In the genomic region with DNA sequence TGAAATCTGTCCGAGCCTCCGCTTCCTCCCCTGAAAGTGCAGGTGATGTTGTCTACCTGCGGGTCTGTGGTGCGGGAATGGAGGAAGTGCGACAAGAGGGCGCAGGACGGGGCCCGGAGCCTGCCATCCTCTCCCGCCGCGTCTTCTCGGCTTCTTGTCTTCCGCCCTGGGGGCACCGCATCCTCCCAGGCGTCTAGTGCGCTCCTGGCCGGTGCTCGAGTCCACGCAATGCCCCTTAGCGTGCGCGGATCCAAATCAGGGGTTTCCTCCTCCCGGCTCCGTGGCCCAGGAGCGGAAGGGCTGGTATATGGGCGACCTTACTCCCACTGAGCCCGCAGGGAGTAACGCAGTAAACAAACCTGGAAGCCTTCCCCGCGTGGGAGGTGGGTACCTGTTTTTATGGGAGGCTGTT, we compare ENCODE assay signal across 8 cellular contexts. TPM values are rescaled to one million over a fixed set of nuclear protein-coding genes. Genes with fewer than 3 reads are reported as not detected.
A peak's percentile ranks its signal among the peaks of the same experiment; 100 is the strongest.
DNase-seq lines count a peak whose midpoint lies in the region; ATAC-seq, FAIRE-seq and TF ChIP-seq lines count a peak whose summit lies in the region.

No MANE protein-coding gene starts in this region.

- H3K27ac ChIP-seq in SJCRH30 (no peak overlapping the region), GM12878 (ENCODE audit: control insufficient read depth, insufficient read depth) (peak overlapping the region; percentile 96)

- CTCF ChIA-PET in GM12878 (lab: Yijun Ruan, JAX): interaction anchor here (0.5 kb wide), 1 partner anchor 55 kb away, joined by 3 read pairs; no protein-coding TSS in a partner anchor

- H3K9ac ChIP-seq in GM12878 (ENCODE audit: control insufficient read depth, insufficient read depth, low read length): peak overlapping the region; percentile 94

- RAD21 ChIA-PET in GM12878 (lab: Charles Lee; ENCODE audit: unreplicated experiment): interaction anchor here (1.0 to 1.1 kb wide), 3 partner anchors 41 to 48 kb away, joined by 3 to 6 read pairs (median 4); no protein-coding TSS in a partner anchor

- H3K27me3 ChIP-seq in SJCRH30 (no peaks in the 10 kb centered on the region), GM12878 (replicated peaks in 1 of 2; ENCODE audit: control insufficient read depth in 2 of 2, insufficient read depth in 2 of 2, low read length in 1 of 2) (no peaks in the 10 kb centered on the region), kidney epithelial cell (ENCODE audit: control insufficient read depth, insufficient read depth, low read length) (no peaks in the 10 kb centered on the region)

- FAIRE-seq in GM12878 (lab: Jason Lieb, UNC): no peak

- TF ChIP-seq RAD21 in GM12878 (IDR thresholded peaks at IDR 0.05; ENCODE audit: insufficient read depth, low read depth, low read length): no peak

- peak; percentile 6 for ATAC-seq in HG02798 (IDR thresholded peaks at IDR 0.05; ENCODE audit: poor library complexity, unreplicated experiment)
- peak; percentile 39 for ATAC-seq in GM12878
- no peak for ATAC-seq in HG03097 (IDR thresholded peaks at IDR 0.05; ENCODE audit: low FRiP score, unreplicated experiment)

- no TSS peak for BruUV-seq in GM12878 (replicated peaks; lab: Mats Ljungman, UMichigan)

- SMC1A ChIA-PET in GM12878 (lab: Charles Lee; ENCODE audit: uncharacterized antibody, unreplicated experiment): interaction anchor here (0.9 to 3.6 kb wide), 2 partner anchors 19 to 42 kb away, joined by 3 to 29 read pairs; no protein-coding TSS in a partner anchor

- POLR2A ChIA-PET in GM12878 (lab: Charles Lee): interaction anchor here (0.5 to 8.9 kb wide), 2 partner anchors 41 to 414 kb away, joined by 6 to 82 read pairs; no protein-coding TSS in a partner anchor

- no peak for TF ChIP-seq EP300 in GM12878 (IDR thresholded peaks at IDR 0.05; ENCODE audit: borderline replicate concordance in 1 of 2, control insufficient read depth in 1 of 2, low read depth in 2 of 2, low read length in 2 of 2)

- TF ChIP-seq POLR2A in GM12878 (IDR thresholded peaks at IDR 0.05; ENCODE audit: low read depth, low read length): no peak

- DNase-seq in GM03348 (ENCODE audit: low spot score): peak; percentile 49
- DNase-seq in SJCRH30: peak; percentile 22 to 37
- DNase-seq in GM12878 (ENCODE audit: low read depth, low spot score): no peak
- no peak for DNase-seq in kidney epithelial cell (ENCODE audit: low read depth)
- DNase-seq in stimulated activated CD4-positive, alpha-beta T cell treated with anti-CD3 and anti-CD28 coated beads, Interleukin-4, amount 100 ng/mL, for 4 hours: peak; percentile 26 to 39
- no peak for DNase-seq in HK-2 (ENCODE audit: unreplicated experiment)

- no peaks in the 10 kb centered on the region for H4K20me1 ChIP-seq in GM12878 (ENCODE audit: control insufficient read depth, insufficient read depth)

- H3K79me2 ChIP-seq in GM12878 (ENCODE audit: control insufficient read depth, insufficient read depth, low read length): peaks cover 34% of the 10 kb centered on the region

- TF ChIP-seq CTCF in GM12878 (IDR thresholded peaks at IDR 0.05 in 2 of 3, conservative IDR thresholded peaks at IDR 0.05 in 1 of 3; ENCODE audit: control insufficient read depth in 2 of 3, extremely low read depth in 1 of 3, insufficient read depth in 1 of 3, low read depth in 3 of 3, low read length in 3 of 3) (no peak), kidney epithelial cell (IDR thresholded peaks at IDR 0.05; ENCODE audit: insufficient read depth, low read length, poor library complexity, severe bottlenecking) (no peak)

- peak overlapping the region; percentile 92 for H3K4me2 ChIP-seq in GM12878 (ENCODE audit: control insufficient read depth, insufficient read depth)

- H3K9me3 ChIP-seq in SJCRH30 (replicated peaks): no peaks in the 10 kb centered on the region
- no peaks in the 10 kb centered on the region; the same call in 2 of the 3 replicates for H3K9me3 ChIP-seq in GM12878 (replicated peaks; ENCODE audit: control insufficient read depth, insufficient read depth, low read length)

- H3K36me3 ChIP-seq in SJCRH30 (no peaks in the 10 kb centered on the region), GM12878 (ENCODE audit: control insufficient read depth in 2 of 2, insufficient read depth in 2 of 2, low read length in 1 of 2) (0 out of 4 replicates have a peak, but pooled peaks cover 0 to 2% of the 10 kb centered on the region in 2 experiments), kidney epithelial cell (ENCODE audit: control insufficient read depth, insufficient read depth, low read length) (no peaks in the 10 kb centered on the region)

- 1% methylated on average over 30 of the region's 30 CpGs for WGBS in GM12878 (ENCODE audit: insufficient coverage, insufficient replicate concordance, low lambda C conversion rate, missing lambda C conversion rate)

- in situ Hi-C loops in GM12878 (cut with MboI): no loop called here

- peak overlapping the region; percentile 87 for H2AFZ ChIP-seq in GM12878 (ENCODE audit: control insufficient read depth, low read depth, low read length)

- intact Hi-C loops in GM12878 (cut with micrococcal nuclease; ENCODE audit: unreplicated experiment): loop anchor here (2.0 to 5.0 kb wide), 3 partner anchors 41 to 136 kb away; no protein-coding TSS in a partner anchor

- H3K4me1 ChIP-seq in SJCRH30: peaks cover 11% of the 10 kb centered on the region
- H3K4me1 ChIP-seq in GM12878 (ENCODE audit: control insufficient read depth, insufficient read depth, low read length): peaks cover 28% of the 10 kb centered on the region

- H3K4me3 ChIP-seq in SJCRH30 (peak overlapping the region; percentile 71), GM12878 (peak overlapping the region; percentile 96), kidney epithelial cell (ENCODE audit: low read depth, low read length) (peak overlapping the region; percentile 74)

TF ChIP-seq in GM12878, 131 proteins besides CTCF, POLR2A, EP300 and RAD21:
- TF ChIP-seq SMARCA5 (IDR thresholded peaks at IDR 0.05) (0 out of 2 replicates have a peak, but pooled peaks have one; percentile 22), SPI1 (IDR thresholded peaks at IDR 0.05; ENCODE audit: borderline replicate concordance, insufficient read depth, low read depth, low read length) (peak; percentile 38; the same call in 1 of the 2 replicates), RAD51 (IDR thresholded peaks at IDR 0.05) (no peak), HDAC6 (IDR thresholded peaks at IDR 0.05; ENCODE audit: unreplicated experiment) (no peak), LARP7 (IDR thresholded peaks at IDR 0.05) (peak; percentile 63)

RNA-seq across cellular contexts. Expression of a gene that starts 0.4 kb away (rescaled TPM):
- total RNA-seq in SJCRH30 (2014; rRNA removed; shearing (Covaris generic)): 9.0 and 11.8 TPM in 2 replicates
- total RNA-seq in GM12878 (2013; cell fraction: nucleolus; rRNA removed): 390 and 402 TPM in 2 replicates
- total RNA-seq in GM12878 (2014; rRNA removed) (39.5 and 42.4 TPM in 2 replicates), GM12878 (2014; rRNA removed; fragmentation: Illumina TruSeq; extraction: Trizol) (20.9 and 22.3 TPM in 2 replicates), GM12878 (2021) (44.7 and 70.1 TPM in 2 replicates), kidney epithelial cell (13.2 and 18.1 TPM in 2 replicates)
- 36.0 TPM for polyA plus RNA-seq in GM12878 (2011; ENCODE audit: low read depth)
- polyA plus RNA-seq in GM12878 (2011; rRNA removed) (50.4 and 53.7 TPM in 2 replicates), GM12878 (2014; fragmentation: Illumina TruSeq; extraction: Trizol) (12.9 and 23.9 TPM in 2 replicates), GM12878 (2014; fragmentation: Nextera tagmentation; extraction: Ambion mirVana) (1 to 10 TPM; 6.3 to 6.6 TPM), GM12878 (2014; rRNA removed) (54.1 and 66.3 TPM in 2 replicates), GM12878 (2016; fragmentation: Nextera tagmentation; extraction: Ambion mirVana) (10 to 100 TPM; 30.4 to 30.5 TPM)
- 40.4 and 45.7 TPM in 2 replicates for polyA plus RNA-seq in GM12878 (2011; cell fraction: cytosol; rRNA removed)
- polyA plus RNA-seq in GM12878 (2011; cell fraction: nucleus; rRNA removed): 300 and 325 TPM in 2 replicates
- 74.6 and 75.2 TPM in 2 replicates for polyA plus RNA-seq in GM12878 (2012)
- polyA minus RNA-seq in GM12878 (2011; rRNA and poly(A)+ RNA removed): 77.6 and 90.2 TPM in 2 replicates
- polyA minus RNA-seq in GM12878 (2011; cell fraction: cytosol; rRNA and poly(A)+ RNA removed): 16.8 and 20.7 TPM in 2 replicates
- polyA minus RNA-seq in GM12878 (2011; cell fraction: nucleus; rRNA and poly(A)+ RNA removed): 85.6 and 115 TPM in 2 replicates

RNA-seq across cellular contexts. Expression of a gene that starts 7.1 kb away (rescaled TPM):
- 16.3 and 29.7 TPM in 2 replicates for total RNA-seq in SJCRH30 (2014; rRNA removed; shearing (Covaris generic))
- total RNA-seq in GM12878 (2013; cell fraction: nucleolus; rRNA removed): 48.6 and 60.5 TPM in 2 replicates
- total RNA-seq in GM12878 (2014; rRNA removed): 16.6 and 22.1 TPM in 2 replicates
- 23.2 and 24.9 TPM in 2 replicates for total RNA-seq in GM12878 (2014; rRNA removed; fragmentation: Illumina TruSeq; extraction: Trizol)
- total RNA-seq in GM12878 (2021): 36.5 and 37.7 TPM in 2 replicates
- polyA plus RNA-seq in GM12878 (2011; ENCODE audit: low read depth): 13.3 TPM
- polyA plus RNA-seq in GM12878 (2011; rRNA removed): 32.7 and 39.6 TPM in 2 replicates
- polyA plus RNA-seq in GM12878 (2011; cell fraction: cytosol; rRNA removed): 28.7 and 56.7 TPM in 2 replicates
- polyA plus RNA-seq in GM12878 (2011; cell fraction: nucleus; rRNA removed): 57.7 and 75.9 TPM in 2 replicates
- 22.8 and 23.5 TPM in 2 replicates for polyA plus RNA-seq in GM12878 (2012)
- polyA plus RNA-seq in GM12878 (2014; fragmentation: Illumina TruSeq; extraction: Trizol): 43.7 and 77.9 TPM in 2 replicates
- 1 to 10 TPM; 4.4 to 7.4 TPM for polyA plus RNA-seq in GM12878 (2014; fragmentation: Nextera tagmentation; extraction: Ambion mirVana)
- 21.8 and 30.6 TPM in 2 replicates for polyA plus RNA-seq in GM12878 (2014; rRNA removed)
- 10 to 100 TPM; 19.3 to 25.6 TPM for polyA plus RNA-seq in GM12878 (2016; fragmentation: Nextera tagmentation; extraction: Ambion mirVana)
- 48.3 and 57.3 TPM in 2 replicates for polyA minus RNA-seq in GM12878 (2011; rRNA and poly(A)+ RNA removed)
- 16.5 and 17.2 TPM in 2 replicates for polyA minus RNA-seq in GM12878 (2011; cell fraction: cytosol; rRNA and poly(A)+ RNA removed)
- polyA minus RNA-seq in GM12878 (2011; cell fraction: nucleus; rRNA and poly(A)+ RNA removed): 24.3 and 43.1 TPM in 2 replicates
- total RNA-seq in kidney epithelial cell: 11.9 and 15.0 TPM in 2 replicates

Comparison
In these comparisons a context has a peak if more than half of its experiments do, and no peak if none do; other contexts are left out.
1. DNase-seq: peak in GM03348 (single experiment), SJCRH30 (2 of 2) and stimulated activated CD4-positive, alpha-beta T cell treated with anti-CD3 and anti-CD28 coated beads, Interleukin-4, amount 100 ng/mL, for 4 hours (2 of 2); none in GM12878 (single experiment), kidney epithelial cell (single experiment) and HK-2 (single experiment).
2. Peak in every context shown above with its lines, with median percentiles within 50 percentile points of each other: H3K4me3 ChIP-seq.